ENCODE assay signal across 20 cellular contexts in genomic region chr1:15350151-15350550, GRCh38. TPM values are rescaled to one million over a fixed set of nuclear protein-coding genes. Genes with fewer than 3 reads are reported as not detected.
A peak's percentile ranks its signal among the peaks of the same experiment; 100 is the strongest.
DNase-seq lines count a peak whose midpoint lies in the region; ATAC-seq, FAIRE-seq and TF ChIP-seq lines count a peak whose summit lies in the region.
"Had no signal": no experiment of that assay in that cellular context is flagged by ENCODE, and none has a peak within 500 bp of the region (broad histone marks: within the 10 kb centered on the region; RNA-seq: fewer than 3 reads in every experiment).

No MANE protein-coding gene starts in this region.

- H3K9me3 Mint-ChIP-seq in natural killer cell treated with Interleukin-12 subunit alpha and Interleukin-12 subunit beta and Interleukin-15 and Interleukin-18, amount 100 ng/mL, for 72 hours: peaks cover 5% of the 10 kb centered on the region
- H3K9me3 Mint-ChIP-seq in natural killer cell: peaks cover 0 to 2% of the 10 kb centered on the region in 2 donors
- H3K9me3 Mint-ChIP-seq: GM23338 had no signal

- H3K4me3 Mint-ChIP-seq in natural killer cell treated with Interleukin-12 subunit alpha and Interleukin-12 subunit beta and Interleukin-15 and Interleukin-18, amount 100 ng/mL, for 72 hours: no peak overlapping the region
- H3K4me3 Mint-ChIP-seq in natural killer cell (no peak overlapping the region), T-helper 17 cell (no peak overlapping the region)
- H3K4me3 Mint-ChIP-seq: B cell; CD4-positive, alpha-beta memory T cell; GM23338 had no signal

- no peak overlapping the region for H3K9ac ChIP-seq in kidney (ENCODE audit: low read length in 2 of 2)

- H3K4me1 Mint-ChIP-seq in natural killer cell treated with Interleukin-12 subunit alpha and Interleukin-12 subunit beta and Interleukin-15 and Interleukin-18, amount 100 ng/mL, for 72 hours (ENCODE audit: low read depth in 2 of 2): peaks cover 61 to 72% of the 10 kb centered on the region in 2 donors
- H3K4me1 Mint-ChIP-seq in natural killer cell: peaks cover 53 to 73% of the 10 kb centered on the region in 2 donors
- peaks cover 19% of the 10 kb centered on the region for H3K4me1 Mint-ChIP-seq in T-helper 17 cell

- peak overlapping the region; percentile 43 to 72 for H3K27ac Mint-ChIP-seq in natural killer cell treated with Interleukin-12 subunit alpha and Interleukin-12 subunit beta and Interleukin-15 and Interleukin-18, amount 100 ng/mL, for 72 hours
- H3K27ac Mint-ChIP-seq in natural killer cell (peak overlapping the region in 1 of 2 donors; percentile 52), T-helper 17 cell (peak overlapping the region; percentile 59)
- H3K27ac Mint-ChIP-seq: B cell; CD4-positive, alpha-beta memory T cell; GM23338 had no signal

- TF ChIP-seq CTCF in natural killer cell (IDR thresholded peaks at IDR 0.05) (no peak), kidney (IDR thresholded peaks at IDR 0.05; ENCODE audit: borderline replicate concordance, extremely low read depth, insufficient read depth) (no peak), omental fat pad (IDR thresholded peaks at IDR 0.05) (no peak)

- no peaks in the 10 kb centered on the region for H3K9me3 ChIP-seq in T-helper 17 cell (ENCODE audit: control insufficient read depth, low read length, poor library complexity, severe bottlenecking)
- H3K9me3 ChIP-seq in kidney (ENCODE audit: control insufficient read depth in 1 of 2, low read length in 2 of 2): no peaks in the 10 kb centered on the region

- no peaks in the 10 kb centered on the region for H3K27me3 Mint-ChIP-seq in natural killer cell treated with Interleukin-12 subunit alpha and Interleukin-12 subunit beta and Interleukin-15 and Interleukin-18, amount 100 ng/mL, for 72 hours
- H3K27me3 Mint-ChIP-seq in natural killer cell (ENCODE audit: low read depth in 2 of 2): no peaks in the 10 kb centered on the region
- H3K27me3 Mint-ChIP-seq in T-helper 17 cell: peaks cover 27% of the 10 kb centered on the region

- no peak for DNase-seq in natural killer cell treated with Interleukin-12 subunit alpha and Interleukin-12 subunit beta and Interleukin-15 and Interleukin-18, amount 100 ng/mL, for 72 hours (ENCODE audit: low spot score)
- no peak for DNase-seq in natural killer cell
- no peak for DNase-seq in T-helper 17 cell
- DNase-seq in kidney: peak; percentile 64
- no peak for DNase-seq in omental fat pad (ENCODE audit: low spot score)
- no peak for DNase-seq in HuH-7.5 (ENCODE audit: low spot score)
- no peak for DNase-seq in T-helper 9 cell
- DNase-seq: CD4-positive, alpha-beta memory T cell; DMS79 treated with DMSO at 0.1 percent for 48 hours; GF-D8; Kasumi-1; NCI-H1417 treated with DMSO at 0.1 percent for 48 hours; NCI-H2029; NCI-H2171 treated with DMSO at 0.1 percent for 48 hours; NCI-H82; SIG-M5 had no signal

- no peak for FAIRE-seq in kidney (lab: Jason Lieb, UNC)
- FAIRE-seq: D721Med had no signal

- no peaks in the 10 kb centered on the region for H3K36me3 ChIP-seq in kidney (ENCODE audit: control insufficient read depth in 1 of 2, insufficient read depth in 2 of 2, low read length in 2 of 2)

- no peaks in the 10 kb centered on the region for H3K36me3 Mint-ChIP-seq in natural killer cell treated with Interleukin-12 subunit alpha and Interleukin-12 subunit beta and Interleukin-15 and Interleukin-18, amount 100 ng/mL, for 72 hours
- H3K36me3 Mint-ChIP-seq in natural killer cell: no peaks in the 10 kb centered on the region
- peaks cover 4% of the 10 kb centered on the region for H3K36me3 Mint-ChIP-seq in T-helper 17 cell (ENCODE audit: low read depth)
- H3K36me3 Mint-ChIP-seq: CD4-positive, alpha-beta memory T cell had no signal

- no peak overlapping the region for H3K4me3 ChIP-seq in kidney (ENCODE audit: low read length in 2 of 2)
- H3K4me3 ChIP-seq: GM23338 had no signal

- no peak for ATAC-seq in natural killer cell treated with Interleukin-12 subunit alpha and Interleukin-12 subunit beta and Interleukin-15 and Interleukin-18, amount 100 ng/mL, for 72 hours
- ATAC-seq in natural killer cell (no peak), T-helper 17 cell (no peak), GM19023 (IDR thresholded peaks at IDR 0.05; ENCODE audit: unreplicated experiment) (no peak), omental fat pad (ENCODE audit: low FRiP score) (no peak)
- ATAC-seq: GM23338 had no signal

- H3K27ac ChIP-seq in kidney (ENCODE audit: low read depth in 2 of 2, low read length in 2 of 2): no peak overlapping the region

- no peaks in the 10 kb centered on the region for H3K4me1 ChIP-seq in kidney (ENCODE audit: control insufficient read depth in 1 of 2, insufficient read depth in 1 of 2, low read depth in 1 of 2, low read length in 2 of 2)

- intact Hi-C loops in natural killer cell (cut with micrococcal nuclease) (loop anchor here (5.0 kb wide), 1 partner anchor 33 kb away; no protein-coding TSS in a partner anchor), kidney (cut with DNase I) (no loop called here)

RNA-seq across cellular contexts. Expression of gene EFHD2, which starts 59.5 kb away (rescaled TPM):
- 100 to 1,000 TPM; 164 to 185 TPM for total RNA-seq in natural killer cell treated with Interleukin-12 subunit alpha and Interleukin-12 subunit beta and Interleukin-15 and Interleukin-18, amount 100 ng/mL, for 72 hours
- total RNA-seq in natural killer cell (100 to 1,000 TPM; 804 to 952 (median 855) TPM), T-helper 17 cell (100 to 1,000 TPM; 135 to 197 TPM), kidney (37.5 TPM), omental fat pad (100 to 1,000 TPM in 1 of 4 donors, 10 to 100 TPM in 3; 35.6 to 120 (median 54.4) TPM)
- polyA plus RNA-seq in kidney (ENCODE audit: insufficient read depth, low read depth, low replicate concordance): 20.2 TPM

Comparison
In these comparisons a context has a peak if more than half of its experiments do, and no peak if none do; other contexts are left out.
1. RNA of gene EFHD2, which starts 59.5 kb away (total RNA-seq): 804 to 952 TPM in natural killer cell; 135 to 197 TPM in T-helper 17 cell, 164 to 185 TPM in natural killer cell treated with Interleukin-12 subunit alpha and Interleukin-12 subunit beta and Interleukin-15 and Interleukin-18, amount 100 ng/mL, for 72 hours, 35.6 to 120 TPM in omental fat pad and 37.5 TPM in kidney (single experiment); every median in the first group is over 4 times any median in the second.